ENCODE assay signal across 15 cellular contexts in the genomic region with DNA sequence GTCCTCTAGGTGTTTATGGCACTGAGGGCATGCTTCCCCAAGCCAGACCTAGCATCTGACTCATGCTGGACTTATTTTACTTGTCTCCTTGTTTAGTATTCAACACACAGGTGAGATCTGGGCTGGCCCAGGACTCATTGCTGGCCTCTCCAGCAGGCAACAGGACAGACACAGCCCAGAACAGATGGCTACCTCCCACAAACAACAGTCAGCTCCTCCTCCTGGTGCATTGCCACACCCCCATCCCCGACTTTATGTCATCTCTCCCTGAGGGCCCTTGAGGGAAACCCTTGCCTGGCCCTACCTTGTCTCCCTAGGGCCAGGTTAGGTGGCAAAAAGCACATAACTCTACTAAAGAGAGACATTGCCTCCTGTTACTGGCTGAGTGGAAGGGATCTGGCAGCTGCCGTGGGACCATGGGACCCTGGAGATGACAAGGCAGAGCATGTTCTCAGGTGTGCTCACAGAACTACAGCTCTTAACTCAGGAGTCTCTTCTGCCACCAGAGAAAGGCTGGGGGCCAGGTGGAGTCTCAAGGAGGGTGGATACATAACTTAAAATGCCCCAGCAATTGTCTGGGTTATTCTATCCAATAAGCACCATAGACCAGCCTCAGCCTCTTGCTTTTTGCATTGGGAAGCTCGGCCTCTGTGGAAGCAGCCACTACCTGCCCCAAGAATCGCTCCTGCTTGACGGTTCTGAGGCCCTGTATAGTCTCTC. TPM values are rescaled to one million over a fixed set of nuclear protein-coding genes. Genes with fewer than 3 reads are reported as not detected.
DNase-seq lines count a peak whose midpoint lies in the region; TF ChIP-seq lines count a peak whose summit lies in the region.
"Had no signal": no experiment of that assay in that cellular context is flagged by ENCODE, and none has a peak within 500 bp of the region (broad histone marks: within the 10 kb centered on the region; RNA-seq: fewer than 3 reads in every experiment).

No MANE protein-coding gene starts in this region.

- H3K4me1 ChIP-seq in tibial artery: peaks cover 0 to 16% (median 14%) of the 10 kb centered on the region in 4 donors

- TF ChIP-seq CTCF in dorsolateral prefrontal cortex (IDR thresholded peaks at IDR 0.05 in 54 of 56, conservative IDR thresholded peaks at IDR 0.05 in 2 of 56; ENCODE audit: low read depth in 1 of 56, partially characterized antibody in 56 of 56) (no peak), tibial artery (IDR thresholded peaks at IDR 0.05) (no peak)

- peaks cover 35% of the 10 kb centered on the region for H3K4me1 Mint-ChIP-seq in activated naive CD4-positive, alpha-beta T cell treated with anti-CD3 and anti-CD28 coated beads, Interleukin-2, amount 50 U/mL, for 24 hours

- H3K9me3 Mint-ChIP-seq in activated naive CD4-positive, alpha-beta T cell treated with anti-CD3 and anti-CD28 coated beads, Interleukin-2, amount 50 U/mL, for 24 hours: no peaks in the 10 kb centered on the region
- H3K9me3 Mint-ChIP-seq: activated CD4-positive, alpha-beta memory T cell treated with anti-CD3 and anti-CD28 coated beads for 36 hours; T-cell had no signal

- H3K27me3 Mint-ChIP-seq in activated naive CD4-positive, alpha-beta T cell treated with anti-CD3 and anti-CD28 coated beads, Interleukin-2, amount 50 U/mL, for 24 hours: peaks cover 22% of the 10 kb centered on the region

- no peak overlapping the region for H3K27ac Mint-ChIP-seq in activated naive CD4-positive, alpha-beta T cell treated with anti-CD3 and anti-CD28 coated beads, Interleukin-2, amount 50 U/mL, for 24 hours
- H3K27ac Mint-ChIP-seq: activated CD4-positive, alpha-beta memory T cell treated with anti-CD3 and anti-CD28 coated beads for 36 hours; T-cell had no signal

- intact Hi-C loops in dorsolateral prefrontal cortex (cut with DNase I): loop anchor here (2.0 to 10.0 kb wide), 8 partner anchors 53 to 844 kb away; a partner anchor contains a TSS
- intact Hi-C loops in tibial artery (cut with DNase I; ENCODE audit: low total_unique reads): loop anchor here (5.0 kb wide), 1 partner anchor 422 kb away; no protein-coding TSS in a partner anchor

- no peaks in the 10 kb centered on the region for H3K27me3 ChIP-seq in dorsolateral prefrontal cortex
- peaks cover 0 to 40% of the 10 kb centered on the region in 2 donors for H3K27me3 ChIP-seq in tibial artery
- H3K27me3 ChIP-seq: ovary had no signal

- peak overlapping the region; percentile 33 for H3K4me3 Mint-ChIP-seq in activated naive CD4-positive, alpha-beta T cell treated with anti-CD3 and anti-CD28 coated beads, Interleukin-2, amount 50 U/mL, for 24 hours
- H3K4me3 Mint-ChIP-seq: activated CD4-positive, alpha-beta memory T cell treated with anti-CD3 and anti-CD28 coated beads for 36 hours had no signal

- no peak for DNase-seq in activated naive CD4-positive, alpha-beta T cell treated with Interleukin-2 at 50 U/mL for 16 hours
- DNase-seq in NCI-H524 treated with DMSO at 0.1 percent for 48 hours (lab: John Stamatoyannopoulos, UW): peak; percentile 24
- DNase-seq in dorsolateral prefrontal cortex: peak in 8 of 10 donors; percentile 26 to 74 (median 46)
- peak; percentile 17 to 49 for DNase-seq in tibial artery
- no peak for DNase-seq in MV-4-11 (lab: John Stamatoyannopoulos, UW)
- DNase-seq in T1000 (lab: John Stamatoyannopoulos, UW): no peak
- no peak for DNase-seq in stimulated activated CD4-positive, alpha-beta T cell treated with anti-CD3 and anti-CD28 coated beads, Interleukin-2, amount 100 ng/mL, for 48 hours
- DNase-seq: activated CD4-positive, alpha-beta memory T cell treated with anti-CD3 and anti-CD28 coated beads for 36 hours; NCI-H146 had no signal

- no peaks in the 10 kb centered on the region for H3K9me3 ChIP-seq in tibial artery
- H3K9me3 ChIP-seq: ovary had no signal

- no peaks in the 10 kb centered on the region for H3K36me3 ChIP-seq in tibial artery
- H3K36me3 ChIP-seq: ovary had no signal

- peak overlapping the region in 41 of 59 donors; percentile 6 to 99 (median 93) for H3K27ac ChIP-seq in dorsolateral prefrontal cortex
- no peak overlapping the region for H3K27ac ChIP-seq in tibial artery
- H3K27ac ChIP-seq: C4-2B, ovary had no signal

- H3K4me3 ChIP-seq in dorsolateral prefrontal cortex (peak overlapping the region in 42 of 59 donors; percentile 2 to 90 (median 75)), tibial artery (no peak overlapping the region)
- H3K4me3 ChIP-seq: lung, ovary had no signal

- no peaks in the 10 kb centered on the region for H3K36me3 Mint-ChIP-seq in activated naive CD4-positive, alpha-beta T cell treated with anti-CD3 and anti-CD28 coated beads, Interleukin-2, amount 50 U/mL, for 24 hours
- H3K36me3 Mint-ChIP-seq: activated CD4-positive, alpha-beta memory T cell treated with anti-CD3 and anti-CD28 coated beads for 36 hours; T-cell had no signal

RNA-seq across cellular contexts. Expression of a gene that starts 2.3 kb away (rescaled TPM):
- 100 to 1,000 TPM; 103 to 296 (median 177) TPM for total RNA-seq in dorsolateral prefrontal cortex

RNA-seq across cellular contexts. Expression of a gene that starts 51.3 kb away (rescaled TPM):
- total RNA-seq in dorsolateral prefrontal cortex: not detected
- total RNA-seq: astrocyte, lung, ovary, T-cell had no signal

Comparison
In these comparisons a context has a peak if more than half of its experiments do, and no peak if none do; other contexts are left out.
1. DNase-seq: peak in NCI-H524 treated with DMSO at 0.1 percent for 48 hours (single experiment), dorsolateral prefrontal cortex (8 of 10) and tibial artery (2 of 2); none in activated naive CD4-positive, alpha-beta T cell treated with Interleukin-2 at 50 U/mL for 16 hours (single experiment), MV-4-11 (single experiment), T1000 (single experiment) and stimulated activated CD4-positive, alpha-beta T cell treated with anti-CD3 and anti-CD28 coated beads, Interleukin-2, amount 100 ng/mL, for 48 hours (0 of 2).
2. H3K27ac ChIP-seq: peak in dorsolateral prefrontal cortex (41 of 59); none in tibial artery (0 of 2).
3. H3K4me3 ChIP-seq: peak in dorsolateral prefrontal cortex (42 of 59); none in tibial artery (0 of 2).